Comparison of ENCODE assay signal across 6 cellular contexts in the genomic region with DNA sequence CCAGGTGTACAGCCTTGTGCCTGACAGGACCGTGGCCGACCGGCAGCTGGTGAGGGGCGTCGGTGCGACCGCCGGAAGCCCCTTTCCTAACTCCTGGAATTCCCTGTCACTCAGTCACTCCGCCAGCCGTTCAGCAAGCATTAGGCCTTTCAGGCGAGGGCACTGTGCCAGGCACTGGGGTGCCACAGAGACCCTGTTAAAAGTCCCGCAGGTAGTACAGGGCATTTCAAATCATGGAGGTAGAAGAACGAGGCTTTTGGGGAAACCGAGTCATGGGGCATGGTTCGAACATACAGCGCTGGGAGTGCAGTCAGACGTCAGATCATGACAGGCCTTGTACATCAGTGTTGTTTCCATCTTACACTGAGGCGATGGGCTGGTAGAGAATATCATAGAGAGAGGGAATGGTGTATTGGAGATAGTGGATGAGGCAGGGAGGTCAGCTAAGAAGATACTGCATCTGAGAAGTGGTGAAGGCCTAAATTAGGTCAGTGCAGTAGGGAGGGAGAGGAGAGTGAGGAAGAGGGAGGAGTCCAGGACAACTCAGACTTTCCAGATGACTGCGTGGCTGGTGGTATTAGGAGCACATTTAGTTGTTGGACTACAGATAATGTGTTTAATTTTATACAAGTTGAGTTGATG. TPM values are rescaled to one million over a fixed set of nuclear protein-coding genes. Genes with fewer than 3 reads are reported as not detected.
DNase-seq lines count a peak whose midpoint lies in the region; ATAC-seq and TF ChIP-seq lines count a peak whose summit lies in the region.

No MANE protein-coding gene starts in this region.

- intact Hi-C loops in dorsolateral prefrontal cortex (cut with DNase I) (loop anchor here (1.0 kb wide), 1 partner anchor 14 kb away; a partner anchor contains a TSS), psoas muscle (cut with DNase I) (no loop called here)

- H3K4me1 ChIP-seq in psoas muscle: peaks cover 19% of the 10 kb centered on the region

- no peaks in the 10 kb centered on the region for H3K9me3 ChIP-seq in psoas muscle

- ATAC-seq in psoas muscle: no peak
- no peak for ATAC-seq in GM21529 (IDR thresholded peaks at IDR 0.05; ENCODE audit: unreplicated experiment)
- no peak for ATAC-seq in GM19467 (IDR thresholded peaks at IDR 0.05; ENCODE audit: unreplicated experiment)

- H3K27ac ChIP-seq in dorsolateral prefrontal cortex: peak overlapping the region; percentile 80 to 100 (median 97)
- H3K27ac ChIP-seq in psoas muscle: peak overlapping the region; percentile 96

- peaks cover 0 to 34% of the 10 kb centered on the region in 2 donors for H3K36me3 ChIP-seq in psoas muscle (ENCODE audit: insufficient read depth in 1 of 2, low read depth in 1 of 2)

- no peak for TF ChIP-seq CTCF in dorsolateral prefrontal cortex (IDR thresholded peaks at IDR 0.05 in 54 of 56, conservative IDR thresholded peaks at IDR 0.05 in 2 of 56; ENCODE audit: low read depth in 1 of 56, partially characterized antibody in 56 of 56)
- no peak for TF ChIP-seq CTCF in psoas muscle (IDR thresholded peaks at IDR 0.05)

- H3K27me3 ChIP-seq in dorsolateral prefrontal cortex (no peaks in the 10 kb centered on the region), psoas muscle (ENCODE audit: insufficient read depth in 3 of 3, low read length in 2 of 3) (no peaks in the 10 kb centered on the region)

- 4 to 6% (median 4%) methylated on average over 19 of the region's 19 CpGs for WGBS in psoas muscle, 3 donors

- H3K4me3 ChIP-seq in dorsolateral prefrontal cortex: peak overlapping the region; percentile 62 to 100 (median 90)
- H3K4me3 ChIP-seq in psoas muscle: peak overlapping the region; percentile 95

- DNase-seq in activated naive CD4-positive, alpha-beta T cell treated with Interleukin-2 at 50 U/mL for 16 hours: peak; percentile 26
- DNase-seq in activated naive CD4-positive, alpha-beta T cell (lab: John Stamatoyannopoulos, UW): no peak
- DNase-seq in dorsolateral prefrontal cortex (no peak), psoas muscle (no peak)

RNA-seq across cellular contexts. Expression of a gene that starts 0.9 kb away (rescaled TPM):
- total RNA-seq in dorsolateral prefrontal cortex: 10 to 100 TPM; 15.3 to 38.3 (median 23.5) TPM
- 10 to 100 TPM in 2 of 4 donors, 1 to 10 TPM in 2; 7.4 to 12.9 (median 9.9) TPM for total RNA-seq in psoas muscle
- polyA plus RNA-seq in psoas muscle: 10 to 100 TPM in 1 of 3 donors, 1 to 10 TPM in 2; 8.0 to 20.6 (median 9.2) TPM

RNA-seq across cellular contexts. Expression of a gene that starts 9.0 kb away (rescaled TPM):
- total RNA-seq in dorsolateral prefrontal cortex (100 to 1,000 TPM in 73 of 120 experiments, 10 to 100 TPM in 47; 28.7 to 508 (median 110) TPM), psoas muscle (10 to 100 TPM in 3 of 4 donors, 1 to 10 TPM in 1; 5.6 to 13.2 (median 10.9) TPM)
- polyA plus RNA-seq in psoas muscle: 1 to 10 TPM; 3.0 to 3.2 (median 3.1) TPM

RNA-seq across cellular contexts. Expression of a gene that starts 13.9 kb away (rescaled TPM):
- total RNA-seq in dorsolateral prefrontal cortex (100 to 1,000 TPM in 4 of 120 experiments, 10 to 100 TPM in 116; 48.6 to 115 (median 68.4) TPM), psoas muscle (10 to 100 TPM; 27.9 to 31.0 (median 29.2) TPM)
- polyA plus RNA-seq in psoas muscle: 10 to 100 TPM; 26.9 to 36.6 (median 31.8) TPM

RNA-seq across cellular contexts. Expression of a gene that starts 14.1 kb away (rescaled TPM):
- total RNA-seq in dorsolateral prefrontal cortex: 10 to 100 TPM; 28.5 to 67.8 (median 43.3) TPM
- total RNA-seq in psoas muscle: 10 to 100 TPM; 47.2 to 52.3 (median 48.7) TPM
- polyA plus RNA-seq in psoas muscle: 10 to 100 TPM; 44.3 to 86.9 (median 85.4) TPM

RNA-seq across cellular contexts. Expression of a gene that starts 26.9 kb away (rescaled TPM):
- total RNA-seq in dorsolateral prefrontal cortex: 10 to 100 TPM in 66 of 120 experiments, 1 to 10 TPM in 54; 3.8 to 32.2 (median 10.6) TPM
- 1 to 10 TPM; 2.5 to 5.8 (median 3.4) TPM for total RNA-seq in psoas muscle
- 1 to 10 TPM; 1.6 to 2.3 (median 1.8) TPM for polyA plus RNA-seq in psoas muscle

Comparison
In these comparisons a context has a peak if more than half of its experiments do, and no peak if none do; other contexts are left out.
1. intact Hi-C loops: an anchor here in dorsolateral prefrontal cortex (1.0 kb wide); none called in psoas muscle.